ENCODE assay signal across 14 cellular contexts in genomic region chr7:80630611-80631010, GRCh38. TPM values are rescaled to one million over a fixed set of nuclear protein-coding genes. Genes with fewer than 3 reads are reported as not detected.
A peak's percentile ranks its signal among the peaks of the same experiment; 100 is the strongest.
DNase-seq lines count a peak whose midpoint lies in the region; ATAC-seq and TF ChIP-seq lines count a peak whose summit lies in the region.
"Had no signal": no experiment of that assay in that cellular context is flagged by ENCODE, and none has a peak within 500 bp of the region (broad histone marks: within the 10 kb centered on the region; RNA-seq: fewer than 3 reads in every experiment).

No MANE protein-coding gene starts in this region.

- no peaks in the 10 kb centered on the region for H3K9me3 ChIP-seq in lower lobe of right lung
- H3K9me3 ChIP-seq: upper lobe of left lung had no signal

- TF ChIP-seq CTCF in lower lobe of right lung (IDR thresholded peaks at IDR 0.05): no peak

- H3K4me3 ChIP-seq in lower lobe of right lung: no peak overlapping the region

- intact Hi-C loops in lower lobe of right lung (cut with DNase I): no loop called here

- ATAC-seq in lower lobe of right lung: peak in 1 of 2 donors; percentile 40
- ATAC-seq in activated CD4-positive, CD25-positive, alpha-beta regulatory T cell treated with anti-CD3 and anti-CD28 coated beads, Interleukin-2, amount 50 U/mL, for 24 hours: no peak
- ATAC-seq: CD8-positive, alpha-beta T cell had no signal

- H3K4me1 ChIP-seq in lower lobe of right lung: peaks cover 55% of the 10 kb centered on the region

- no peaks in the 10 kb centered on the region for H3K27me3 ChIP-seq in lower lobe of right lung (ENCODE audit: low read depth)
- H3K27me3 ChIP-seq: upper lobe of left lung had no signal

- H3K27ac ChIP-seq in lower lobe of right lung: peak overlapping the region; percentile 8

- in situ Hi-C loops in G401 (cut with HindIII; ENCODE audit: low sequenced_read_pairs): no loop called here

- H3K36me3 ChIP-seq in lower lobe of right lung: no peaks in the 10 kb centered on the region
- H3K36me3 ChIP-seq: upper lobe of left lung had no signal

- peak; percentile 19 for DNase-seq in G401 (ENCODE audit: low spot score)
- DNase-seq in NCI-H187 treated with DMSO at 0.1 percent for 48 hours (lab: John Stamatoyannopoulos, UW): peak; percentile 74
- DNase-seq in amniotic epithelial cell (ENCODE audit: low read depth): peak; percentile 76
- DNase-seq in lower lobe of right lung: no peak
- DNase-seq in iPS-NIHi7 (ENCODE audit: extremely low spot score): no peak
- no peak for DNase-seq in kidney glomerular epithelial cell (lab: John Stamatoyannopoulos, UW)
- DNase-seq in HuH-7.5 (ENCODE audit: low spot score): no peak
- DNase-seq: activated CD4-positive, alpha-beta memory T cell treated with anti-CD3 and anti-CD28 coated beads, Interleukin-2, amount 10 ng/mL, durations not matched to agents 7 days and 5 days; activated naive CD4-positive, alpha-beta T cell treated with Interleukin-2 at 50 U/mL for 16 hours; CD8-positive, alpha-beta T cell; NCI-H226; T-helper 1 cell; upper lobe of left lung had no signal

RNA-seq across cellular contexts. Expression of gene CD36, which starts 7.8 kb away (rescaled TPM):
- not detected in 2 replicates for total RNA-seq in G401 (2014; rRNA removed; shearing (Covaris generic))
- total RNA-seq in lower lobe of right lung: 141 TPM
- total RNA-seq: activated CD4-positive, alpha-beta memory T cell treated with anti-CD3 and anti-CD28 coated beads, Interleukin-2, amount 10 ng/mL, durations not matched to agents 7 days and 5 days had no signal

Comparison
In these comparisons a context has a peak if more than half of its experiments do, and no peak if none do; other contexts are left out.
1. DNase-seq: peak in G401 (single experiment), NCI-H187 treated with DMSO at 0.1 percent for 48 hours (single experiment) and amniotic epithelial cell (single experiment); none in lower lobe of right lung (single experiment), iPS-NIHi7 (single experiment), kidney glomerular epithelial cell (single experiment) and HuH-7.5 (single experiment).
2. RNA of gene CD36, which starts 7.8 kb away (total RNA-seq): 141 TPM in lower lobe of right lung (single experiment); not detected in G401; every median in the first group is over 100 times any median in the second.